17 cellular contexts compared by ENCODE assay signal in genomic region chr22:46245515-46245914, GRCh38. TPM values are rescaled to one million over a fixed set of nuclear protein-coding genes. Genes with fewer than 3 reads are reported as not detected.
DNase-seq lines count a peak whose midpoint lies in the region; ATAC-seq, FAIRE-seq and TF ChIP-seq lines count a peak whose summit lies in the region.
"Had no signal": no experiment of that assay in that cellular context is flagged by ENCODE, and none has a peak within 500 bp of the region (broad histone marks: within the 10 kb centered on the region; RNA-seq: fewer than 3 reads in every experiment).

No MANE protein-coding gene starts in this region.

- DNase-seq in BE2C: peak; percentile 33
- DNase-seq in NCI-H2196 (lab: John Stamatoyannopoulos, UW; ENCODE audit: unreplicated experiment): peak; percentile 63
- peak; percentile 60 for DNase-seq in globus pallidus (ENCODE audit: low spot score)
- peak in 37 of 56 donors; percentile 13 to 77 (median 41) for DNase-seq in nucleus accumbens (lab: John Stamatoyannopoulos, UW)
- no peak for DNase-seq in AG08395 (ENCODE audit: low spot score)
- no peak for DNase-seq in activated CD4-positive, alpha-beta memory T cell treated with anti-CD3 and anti-CD28 coated beads, Interleukin-2, amount 10 ng/mL, durations not matched to agents 7 days and 5 days
- DNase-seq in D721Med (ENCODE audit: insufficient read length, low spot score): no peak
- DNase-seq: activated CD4-positive, alpha-beta T cell treated with anti-CD3 and anti-CD28 coated beads for 36 hours; glutamatergic neuron; GOT3; lower lobe of right lung; OCI-M1 had no signal

- TF ChIP-seq CTCF in BE2C (IDR thresholded peaks at IDR 0.05; ENCODE audit: low read depth, low read length) (no peak), D721Med (IDR thresholded peaks at IDR 0.05; ENCODE audit: insufficient read depth, missing control alignments) (no peak)

- peaks cover 7% of the 10 kb centered on the region for H3K36me3 Mint-ChIP-seq in activated CD4-positive, alpha-beta memory T cell treated with anti-CD3 and anti-CD28 coated beads, Interleukin-2, amount 10 ng/mL, durations not matched to agents 7 days and 5 days (ENCODE audit: low read depth)

- 0 out of 2 replicates have a peak, but pooled peaks cover 2% of the 10 kb centered on the region for H3K36me3 ChIP-seq in BE2C

- no peaks in the 10 kb centered on the region for H3K27me3 Mint-ChIP-seq in activated CD4-positive, alpha-beta memory T cell treated with anti-CD3 and anti-CD28 coated beads, Interleukin-2, amount 10 ng/mL, durations not matched to agents 7 days and 5 days
- H3K27me3 Mint-ChIP-seq: activated CD4-positive, alpha-beta T cell treated with anti-CD3 and anti-CD28 coated beads for 36 hours had no signal

- CTCF ChIA-PET in activated CD4-positive, alpha-beta memory T cell treated with anti-CD3 and anti-CD28 coated beads, Interleukin-2, amount 10 ng/mL, durations not matched to agents 7 days and 5 days (lab: Charles Lee): no interaction called here

- no peak overlapping the region for H3K4me3 Mint-ChIP-seq in activated CD4-positive, alpha-beta memory T cell treated with anti-CD3 and anti-CD28 coated beads, Interleukin-2, amount 10 ng/mL, durations not matched to agents 7 days and 5 days
- H3K4me3 Mint-ChIP-seq: activated CD4-positive, alpha-beta T cell treated with anti-CD3 and anti-CD28 coated beads for 36 hours; activated T-helper 1 cell treated with anti-CD3 and anti-CD28 coated beads, Interleukin-12 subunit alpha, Interleukin-12 subunit beta, Interleukin-2, Interleukin-4 antibody, amounts not matched to agents 30 ng/mL and 10 ng/mL and 1 ng/mL, durations not matched to agents 14 hours and 24 hours and 36 hours had no signal

- POLR2A ChIA-PET in activated CD4-positive, alpha-beta memory T cell treated with anti-CD3 and anti-CD28 coated beads, Interleukin-2, amount 10 ng/mL, durations not matched to agents 7 days and 5 days (lab: Charles Lee): no interaction called here

- no peaks in the 10 kb centered on the region for H3K27me3 ChIP-seq in BE2C

- H3K27ac Mint-ChIP-seq in activated CD4-positive, alpha-beta memory T cell treated with anti-CD3 and anti-CD28 coated beads, Interleukin-2, amount 10 ng/mL, durations not matched to agents 7 days and 5 days: no peak overlapping the region
- H3K27ac Mint-ChIP-seq: activated CD4-positive, alpha-beta T cell treated with anti-CD3 and anti-CD28 coated beads for 36 hours; activated T-helper 1 cell treated with anti-CD3 and anti-CD28 coated beads, Interleukin-12 subunit alpha, Interleukin-12 subunit beta, Interleukin-2, Interleukin-4 antibody, amounts not matched to agents 30 ng/mL and 10 ng/mL and 1 ng/mL, durations not matched to agents 14 hours and 24 hours and 36 hours had no signal

- no peaks in the 10 kb centered on the region for H3K9me3 Mint-ChIP-seq in activated CD4-positive, alpha-beta memory T cell treated with anti-CD3 and anti-CD28 coated beads, Interleukin-2, amount 10 ng/mL, durations not matched to agents 7 days and 5 days
- H3K9me3 Mint-ChIP-seq: activated T-helper 1 cell treated with anti-CD3 and anti-CD28 coated beads, Interleukin-12 subunit alpha, Interleukin-12 subunit beta, Interleukin-2, Interleukin-4 antibody, amounts not matched to agents 30 ng/mL and 10 ng/mL and 1 ng/mL, durations not matched to agents 14 hours and 24 hours and 36 hours had no signal

- peaks cover 22% of the 10 kb centered on the region for H3K4me1 ChIP-seq in BE2C

- no peak for ATAC-seq in GM18511 (IDR thresholded peaks at IDR 0.05; ENCODE audit: unreplicated experiment)
- ATAC-seq: activated CD4-positive, alpha-beta T cell treated with anti-CD3 and anti-CD28 coated beads for 36 hours; lower lobe of right lung had no signal

- FAIRE-seq in D721Med (lab: Jason Lieb, UNC): no peak
- FAIRE-seq: endometrium, GM19239 had no signal

- no peaks in the 10 kb centered on the region for H3K9me3 ChIP-seq in BE2C
- H3K9me3 ChIP-seq: lower lobe of right lung had no signal

- H3K4me1 Mint-ChIP-seq in activated CD4-positive, alpha-beta memory T cell treated with anti-CD3 and anti-CD28 coated beads, Interleukin-2, amount 10 ng/mL, durations not matched to agents 7 days and 5 days: peaks cover 14% of the 10 kb centered on the region

- no peak overlapping the region for H3K4me3 ChIP-seq in BE2C (ENCODE audit: low read depth, low read length)
- H3K4me3 ChIP-seq: lower lobe of right lung had no signal

RNA-seq across cellular contexts. Expression of gene CDPF1, which starts 4.6 kb away (rescaled TPM):
- polyA plus RNA-seq in BE2C (2012; ENCODE audit: insufficient read depth, insufficient read length, low read depth): 11.9 TPM
- 10 to 100 TPM in 1 of 2 experiments, 1 to 10 TPM in 1; 9.6 to 11.8 TPM for total RNA-seq in activated CD4-positive, alpha-beta memory T cell treated with anti-CD3 and anti-CD28 coated beads, Interleukin-2, amount 10 ng/mL, durations not matched to agents 7 days and 5 days

RNA-seq across cellular contexts. Expression of gene PKDREJ, which starts 17.6 kb away (rescaled TPM):
- polyA plus RNA-seq in BE2C (2012; ENCODE audit: insufficient read depth, insufficient read length, low read depth): 1.5 TPM
- total RNA-seq in activated CD4-positive, alpha-beta memory T cell treated with anti-CD3 and anti-CD28 coated beads, Interleukin-2, amount 10 ng/mL, durations not matched to agents 7 days and 5 days: not detected
- total RNA-seq: activated CD4-positive, alpha-beta T cell treated with anti-CD3 and anti-CD28 coated beads for 36 hours; lower lobe of right lung; T-helper 1 cell treated with Interleukin-12 subunit alpha and Interleukin-12 subunit beta and Interleukin-4 antibody, amounts not matched to agents 30 ng/mL and 1 ng/mL, for 36 hours had no signal

RNA-seq across cellular contexts. Expression of gene TTC38, which starts 22.3 kb away (rescaled TPM):
- 47.6 TPM for polyA plus RNA-seq in BE2C (2012; ENCODE audit: insufficient read depth, insufficient read length, low read depth)
- total RNA-seq in activated CD4-positive, alpha-beta memory T cell treated with anti-CD3 and anti-CD28 coated beads, Interleukin-2, amount 10 ng/mL, durations not matched to agents 7 days and 5 days: 10 to 100 TPM; 17.8 to 20.7 TPM

RNA-seq across cellular contexts. Expression of gene GTSE1, which starts 51.2 kb away (rescaled TPM):
- polyA plus RNA-seq in BE2C (2012; ENCODE audit: insufficient read depth, insufficient read length, low read depth): 8.9 TPM
- 10 to 100 TPM; 67.6 to 76.2 TPM for total RNA-seq in activated CD4-positive, alpha-beta memory T cell treated with anti-CD3 and anti-CD28 coated beads, Interleukin-2, amount 10 ng/mL, durations not matched to agents 7 days and 5 days

Comparison
In these comparisons a context has a peak if more than half of its experiments do, and no peak if none do; other contexts are left out.
1. DNase-seq: peak in BE2C (single experiment), NCI-H2196 (single experiment), globus pallidus (single experiment) and nucleus accumbens (37 of 56); none in AG08395 (single experiment), activated CD4-positive, alpha-beta memory T cell treated with anti-CD3 and anti-CD28 coated beads, Interleukin-2, amount 10 ng/mL, durations not matched to agents 7 days and 5 days (single experiment) and D721Med (single experiment).